Comparison of ENCODE assay signal across 19 cellular contexts in the genomic region with DNA sequence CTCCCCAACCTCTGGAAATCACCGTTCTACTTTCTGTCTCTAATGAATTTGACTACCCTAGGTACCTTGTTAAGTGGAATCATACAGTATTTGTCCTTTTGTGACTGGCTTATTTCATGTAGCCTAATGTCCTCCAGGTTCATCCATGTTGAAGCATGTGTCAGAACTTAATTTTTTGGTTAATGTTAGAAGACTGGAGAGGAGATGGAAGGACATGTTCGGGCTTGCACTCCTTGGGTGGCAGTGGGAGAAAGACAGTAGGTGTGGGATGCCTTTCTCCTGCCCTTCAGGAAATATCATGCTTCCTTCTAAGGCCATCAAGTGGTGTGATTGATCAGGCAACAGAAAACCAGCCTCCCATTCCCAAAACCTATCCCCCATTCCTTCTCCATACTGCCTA.
"Had no signal": no experiment of that assay in that cellular context is flagged by ENCODE, and none has a peak within 500 bp of the region (broad histone marks: within the 10 kb centered on the region; RNA-seq: fewer than 3 reads in every experiment).

No MANE protein-coding gene starts in this region.

- H3K27me3 ChIP-seq: body of pancreas, heart left ventricle, ovary, suprapubic skin, upper lobe of left lung had no signal

- H3K9me3 ChIP-seq: body of pancreas, heart left ventricle, lower lobe of right lung, ovary, suprapubic skin, upper lobe of left lung had no signal

- H3K36me3 Mint-ChIP-seq: activated naive CD8-positive, alpha-beta T cell treated with anti-CD3 and anti-CD28 coated beads for 36 hours; mesothelial cell of epicardium had no signal

- DNase-seq: activated CD4-positive, alpha-beta T cell treated with anti-CD3 and anti-CD28 coated beads, Interleukin-2, amount 10 ng/mL, durations not matched to agents 7 days and 5 days; activated CD4-positive, CD25-positive, alpha-beta regulatory T cell; activated CD8-positive, alpha-beta memory T cell treated with anti-CD3 and anti-CD28 coated beads for 24 hours; activated naive CD8-positive, alpha-beta T cell treated with anti-CD3 and anti-CD28 coated beads for 36 hours; amygdala; body of pancreas; effector CD4-positive, alpha-beta T cell; heart left ventricle; left colon; lower lobe of right lung; ovary; stimulated activated CD4-positive, alpha-beta T cell treated with anti-CD3 and anti-CD28 coated beads, Interleukin-12 subunit alpha, Interleukin-12 subunit beta, amount 100 ng/mL, for 4 hours; stimulated activated CD4-positive, alpha-beta T cell treated with anti-CD3 and anti-CD28 coated beads, Interleukin-2, amount 100 ng/mL, for 24 hours; stimulated activated naive CD8-positive, alpha-beta T cell treated with anti-CD3 and anti-CD28 coated beads, Interleukin-15, Interleukin-2, amounts not matched to agents 100 U/mL and 50 U/mL, for 24 hours; upper lobe of left lung had no signal

- H3K27ac Mint-ChIP-seq: activated CD4-positive, alpha-beta T cell treated with anti-CD3 and anti-CD28 coated beads, Interleukin-2, amount 10 ng/mL, durations not matched to agents 7 days and 5 days; activated naive CD8-positive, alpha-beta T cell treated with anti-CD3 and anti-CD28 coated beads for 36 hours; mesothelial cell of epicardium had no signal

- H3K9me3 Mint-ChIP-seq: activated CD4-positive, alpha-beta T cell treated with anti-CD3 and anti-CD28 coated beads, Interleukin-2, amount 10 ng/mL, durations not matched to agents 7 days and 5 days; activated naive CD8-positive, alpha-beta T cell treated with anti-CD3 and anti-CD28 coated beads for 36 hours; central memory CD8-positive, alpha-beta T cell; mesothelial cell of epicardium had no signal

- H3K4me3 ChIP-seq: body of pancreas, coronary artery, heart left ventricle, lower lobe of right lung, ovary, suprapubic skin, upper lobe of left lung had no signal

- ATAC-seq: body of pancreas; heart left ventricle; left colon; lower lobe of right lung; stimulated activated naive CD8-positive, alpha-beta T cell treated with anti-CD3 and anti-CD28 coated beads, Interleukin-15, Interleukin-2, amounts not matched to agents 100 U/mL and 50 U/mL, for 24 hours had no signal

- H3K4me3 Mint-ChIP-seq: activated CD4-positive, alpha-beta T cell treated with anti-CD3 and anti-CD28 coated beads, Interleukin-2, amount 10 ng/mL, durations not matched to agents 7 days and 5 days; activated naive CD8-positive, alpha-beta T cell treated with anti-CD3 and anti-CD28 coated beads for 36 hours; central memory CD8-positive, alpha-beta T cell; mesothelial cell of epicardium had no signal

- H3K27me3 Mint-ChIP-seq: activated naive CD8-positive, alpha-beta T cell treated with anti-CD3 and anti-CD28 coated beads for 36 hours had no signal

- H3K36me3 ChIP-seq: heart left ventricle, lower lobe of right lung, ovary, suprapubic skin, upper lobe of left lung had no signal

- H3K4me1 Mint-ChIP-seq: activated naive CD8-positive, alpha-beta T cell treated with anti-CD3 and anti-CD28 coated beads for 36 hours; central memory CD8-positive, alpha-beta T cell had no signal

- H3K27ac ChIP-seq: body of pancreas, coronary artery, heart left ventricle, lower lobe of right lung, ovary, suprapubic skin had no signal
